Comparison of ENCODE assay signal across 12 cellular contexts in the genomic region with DNA sequence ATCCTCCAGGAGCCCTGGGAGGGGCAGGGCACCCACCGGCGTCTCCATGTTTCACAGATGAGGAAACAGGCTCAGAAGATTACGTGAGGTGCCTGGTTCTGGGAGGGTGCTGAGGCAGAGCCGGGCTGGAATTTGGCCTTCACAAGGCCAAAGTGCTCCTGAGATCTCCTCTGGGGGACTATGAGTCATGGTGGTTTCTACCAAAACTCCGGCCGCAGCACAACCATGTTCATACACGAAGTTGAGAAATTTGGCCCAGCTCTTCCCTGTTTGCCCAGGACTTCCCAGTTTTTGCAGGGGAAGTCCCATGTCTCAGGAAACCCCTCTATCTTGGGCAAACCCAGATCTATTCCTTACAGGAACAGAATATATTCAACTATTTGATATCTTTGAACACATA.
DNase-seq lines count a peak whose midpoint lies in the region; ATAC-seq, FAIRE-seq and TF ChIP-seq lines count a peak whose summit lies in the region.
"Had no signal": no experiment of that assay in that cellular context is flagged by ENCODE, and none has a peak within 500 bp of the region (broad histone marks: within the 10 kb centered on the region; RNA-seq: fewer than 3 reads in every experiment).

No MANE protein-coding gene starts in this region.

- no peak for FAIRE-seq in bronchial epithelial cell (lab: Jason Lieb, UNC)
- FAIRE-seq: A204.1 had no signal

- H3K27ac ChIP-seq in left lung, result peak overlapping the region in 1 of 2 donors; percentile 43

- no peak for DNase-seq in Right ventricle myocardium inferior (ENCODE audit: missing footprints)
- no peak for DNase-seq in cardiac septum (ENCODE audit: low spot score)
- DNase-seq in bronchial epithelial cell (ENCODE audit: low read depth), result peak; percentile 99
- peak in 1 of 2 donors; percentile 48 for DNase-seq in left lung
- no peak for DNase-seq in stimulated activated naive B cell treated with anti-CD40 and anti-IgM and Interleukin-4, amounts not matched to agents 10 μg/mL and 1 μg/mL and 100 μg/mL, for 72 hours
- DNase-seq in anterior cingulate cortex (lab: John Stamatoyannopoulos, UW), result no peak
- DNase-seq: activated T-cell treated with anti-CD3 and anti-CD28 coated beads for 4 hours, NCI-H2081 treated with DMSO at 0.1 percent for 48 hours, T-helper 1 cell had no signal

- H3K36me3 Mint-ChIP-seq in stimulated activated naive B cell treated with anti-CD40 and anti-IgM and Interleukin-4, amounts not matched to agents 10 μg/mL and 1 μg/mL and 100 μg/mL, for 72 hours, result peaks cover 0 to 3% of the 10 kb centered on the region in 2 donors

- H3K27me3 Mint-ChIP-seq in stimulated activated naive B cell treated with anti-CD40 and anti-IgM and Interleukin-4, amounts not matched to agents 10 μg/mL and 1 μg/mL and 100 μg/mL, for 72 hours, result peaks cover 19 to 25% of the 10 kb centered on the region in 2 donors

- H3K9me3 ChIP-seq in left lung, result no peaks in the 10 kb centered on the region

- intact Hi-C loops in Right ventricle myocardium inferior (cut with DNase I) (no loop called here), cardiac septum (cut with DNase I) (no loop called here), left lung (cut with DNase I) (no loop called here)

- no peak for TF ChIP-seq CTCF in bronchial epithelial cell (IDR thresholded peaks at IDR 0.05; ENCODE audit: insufficient read depth, low read length, severe bottlenecking)
- TF ChIP-seq CTCF in left lung (IDR thresholded peaks at IDR 0.05), result no peak

- no peaks in the 10 kb centered on the region for H3K36me3 ChIP-seq in bronchial epithelial cell (ENCODE audit: control insufficient read depth, insufficient read depth, low read length)
- H3K36me3 ChIP-seq in left lung, result no peaks in the 10 kb centered on the region

- peaks cover 0 to 2% of the 10 kb centered on the region in 2 donors for H3K9me3 Mint-ChIP-seq in stimulated activated naive B cell treated with anti-CD40 and anti-IgM and Interleukin-4, amounts not matched to agents 10 μg/mL and 1 μg/mL and 100 μg/mL, for 72 hours

- H3K4me3 ChIP-seq in bronchial epithelial cell (ENCODE audit: low read depth, low read length) (no peak overlapping the region), left lung (no peak overlapping the region)

- H3K4me3 Mint-ChIP-seq in stimulated activated naive B cell treated with anti-CD40 and anti-IgM and Interleukin-4, amounts not matched to agents 10 μg/mL and 1 μg/mL and 100 μg/mL, for 72 hours, result no peak overlapping the region

- no peaks in the 10 kb centered on the region for H3K4me1 Mint-ChIP-seq in stimulated activated naive B cell treated with anti-CD40 and anti-IgM and Interleukin-4, amounts not matched to agents 10 μg/mL and 1 μg/mL and 100 μg/mL, for 72 hours

- ATAC-seq in Right ventricle myocardium inferior (peak; percentile 73), left lung (peak; percentile 79), HG03442 (IDR thresholded peaks at IDR 0.05; ENCODE audit: unreplicated experiment) (no peak), GM21576 (IDR thresholded peaks at IDR 0.05; ENCODE audit: unreplicated experiment) (no peak)
- no peak for ATAC-seq in stimulated activated naive B cell treated with anti-CD40 and anti-IgM and Interleukin-4, amounts not matched to agents 10 μg/mL and 1 μg/mL and 100 μg/mL, for 72 hours (replicated peaks)

- no peak overlapping the region for H3K27ac Mint-ChIP-seq in stimulated activated naive B cell treated with anti-CD40 and anti-IgM and Interleukin-4, amounts not matched to agents 10 μg/mL and 1 μg/mL and 100 μg/mL, for 72 hours

- H3K27me3 ChIP-seq in bronchial epithelial cell (ENCODE audit: control insufficient read depth, insufficient read depth, low read length), result no peaks in the 10 kb centered on the region
- H3K27me3 ChIP-seq in left lung, result no peaks in the 10 kb centered on the region

- peaks cover 0 to 9% of the 10 kb centered on the region in 2 donors for H3K4me1 ChIP-seq in left lung

Comparison
In these comparisons a context has a peak if more than half of its experiments do, and no peak if none do; other contexts are left out.
1. ATAC-seq: peak in Right ventricle myocardium inferior (single experiment) and left lung (single experiment); none in HG03442 (single experiment), stimulated activated naive B cell treated with anti-CD40 and anti-IgM and Interleukin-4, amounts not matched to agents 10 μg/mL and 1 μg/mL and 100 μg/mL, for 72 hours (0 of 2) and GM21576 (single experiment).